In the genomic region with DNA sequence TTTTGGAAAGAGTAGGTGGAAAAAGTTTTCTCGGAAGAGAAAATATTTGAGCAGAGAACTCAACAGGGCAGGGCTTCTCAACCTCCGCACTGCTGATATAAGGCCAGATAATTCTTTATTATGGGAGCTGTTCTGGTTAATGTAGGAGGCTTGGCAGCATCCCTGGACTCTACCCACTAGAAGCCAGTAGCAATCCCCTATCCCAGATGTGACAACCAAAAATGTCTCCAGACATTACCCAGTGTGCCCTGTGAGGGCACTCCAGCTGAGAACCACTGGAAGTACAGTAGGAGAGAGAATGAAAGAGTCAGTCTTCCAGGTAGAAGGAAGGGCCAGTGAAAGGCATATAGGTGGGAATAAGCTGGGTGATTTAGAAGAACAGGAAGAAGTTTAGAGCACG, we compare ENCODE assay signal across 39 cellular contexts.
"Had no signal": no experiment of that assay in that cellular context is flagged by ENCODE, and none has a peak within 500 bp of the region (broad histone marks: within the 10 kb centered on the region; RNA-seq: fewer than 3 reads in every experiment).

No MANE protein-coding gene starts in this region.

- DNase-seq: activated effector memory CD4-positive, alpha-beta T cell treated with anti-CD3 and anti-CD28 coated beads, Interleukin-2, amount 50 U/mL, for 16 hours; activated effector memory CD4-positive, alpha-beta T cell treated with Interleukin-2 at 50 U/mL for 16 hours; activated gamma-delta T cell; activated gamma-delta T cell treated with Interleukin-2 at 50 U/mL for 16 hours; activated naive CD4-positive, alpha-beta T cell; activated naive CD4-positive, alpha-beta T cell treated with anti-CD3 and anti-CD28 coated beads for 36 hours; activated naive CD4-positive, alpha-beta T cell treated with anti-CD3 and anti-CD28 coated beads, Interleukin-2, amount 10 ng/mL, durations not matched to agents 7 days and 5 days; activated naive CD4-positive, alpha-beta T cell treated with anti-CD3 and anti-CD28 coated beads, Interleukin-2, amount 50 U/mL, for 16 hours; activated naive CD4-positive, alpha-beta T cell treated with Interleukin-2 at 50 U/mL for 16 hours; activated naive CD8-positive, alpha-beta T cell treated with anti-CD3 and anti-CD28 coated beads for 36 hours; activated naive CD8-positive, alpha-beta T cell treated with anti-CD3 and anti-CD28 coated beads, Interleukin-2, amount 10 ng/mL, durations not matched to agents 7 days and 5 days; activated naive CD8-positive, alpha-beta T cell treated with anti-CD3 and anti-CD28 coated beads, Interleukin-2, amount 50 U/mL, for 24 hours; activated T-cell treated with anti-CD3 and anti-CD28 coated beads for 4 hours; activated T-cell treated with anti-CD3 and anti-CD28 coated beads, Interleukin-2, amount 50 U/mL, for 1 hour; activated T-cell treated with anti-CD3 and anti-CD28 coated beads, Interleukin-2, amount 50 U/mL, for 24 hours; activated T-cell treated with anti-CD3 and anti-CD28 coated beads, Interleukin-2, amount 50 U/mL, for 4 hours; activated T-cell treated with anti-CD3 and anti-CD28 coated beads, Interleukin-2, amount 50 U/mL, for 48 hours; activated T-cell treated with anti-CD3 and anti-CD28 coated beads, Interleukin-2, amount 50 U/mL, for 72 hours; adrenal gland; amniotic stem cell; amygdala; anterior cingulate cortex; aorta; body of pancreas; brain microvascular endothelial cell; caudate nucleus; central memory CD4-positive, alpha-beta T cell; cerebellar nuclear complex had no signal

- H3K4me3 Mint-ChIP-seq: activated naive CD4-positive, alpha-beta T cell treated with anti-CD3 and anti-CD28 coated beads for 36 hours; activated naive CD4-positive, alpha-beta T cell treated with anti-CD3 and anti-CD28 coated beads, Interleukin-2, amount 10 ng/mL, durations not matched to agents 7 days and 5 days; activated naive CD4-positive, alpha-beta T cell treated with anti-CD3 and anti-CD28 coated beads, Interleukin-2, amount 50 U/mL, for 24 hours; activated naive CD8-positive, alpha-beta T cell; activated naive CD8-positive, alpha-beta T cell treated with anti-CD3 and anti-CD28 coated beads for 36 hours; activated naive CD8-positive, alpha-beta T cell treated with anti-CD3 and anti-CD28 coated beads, Interleukin-2, amount 10 ng/mL, durations not matched to agents 7 days and 5 days; activated naive CD8-positive, alpha-beta T cell treated with anti-CD3 and anti-CD28 coated beads, Interleukin-2, amount 50 U/mL, for 24 hours; activated T-cell treated with anti-CD3 and anti-CD28 coated beads, Interleukin-2, amount 50 U/mL, for 24 hours; activated T-cell treated with anti-CD3 and anti-CD28 coated beads, Interleukin-2, amount 50 U/mL, for 4 hours; activated T-cell treated with anti-CD3 and anti-CD28 coated beads, Interleukin-2, amount 50 U/mL, for 72 hours; activated T-helper 1 cell treated with anti-CD3 and anti-CD28 coated beads, Interleukin-12 subunit alpha, Interleukin-12 subunit beta, Interleukin-2, Interleukin-4 antibody, amounts not matched to agents 30 ng/mL and 10 ng/mL and 1 ng/mL, durations not matched to agents 14 hours and 24 hours and 36 hours; activated T-helper 17 cell treated with anti-CD3 and anti-CD28 coated beads, Interleukin-2, amount 50 U/mL, for 72 hours; central memory CD8-positive, alpha-beta T cell had no signal

- H3K36me3 Mint-ChIP-seq: activated naive CD4-positive, alpha-beta T cell treated with anti-CD3 and anti-CD28 coated beads, Interleukin-2, amount 10 ng/mL, durations not matched to agents 7 days and 5 days; activated naive CD4-positive, alpha-beta T cell treated with anti-CD3 and anti-CD28 coated beads, Interleukin-2, amount 50 U/mL, for 24 hours; activated naive CD8-positive, alpha-beta T cell; activated naive CD8-positive, alpha-beta T cell treated with anti-CD3 and anti-CD28 coated beads for 36 hours; activated naive CD8-positive, alpha-beta T cell treated with anti-CD3 and anti-CD28 coated beads, Interleukin-2, amount 10 ng/mL, durations not matched to agents 7 days and 5 days; brain had no signal

- H3K4me1 ChIP-seq: ascending aorta, breast epithelium had no signal

- H3K36me3 ChIP-seq: adrenal gland, ascending aorta, brain microvascular endothelial cell, breast epithelium, cardiac muscle cell had no signal

- H3K27me3 ChIP-seq: adrenal gland, ascending aorta, body of pancreas, brain microvascular endothelial cell, breast epithelium, cardiac muscle cell had no signal

- H3K4me1 Mint-ChIP-seq: activated naive CD4-positive, alpha-beta T cell treated with anti-CD3 and anti-CD28 coated beads, Interleukin-2, amount 10 ng/mL, durations not matched to agents 7 days and 5 days; activated naive CD4-positive, alpha-beta T cell treated with anti-CD3 and anti-CD28 coated beads, Interleukin-2, amount 50 U/mL, for 24 hours; activated naive CD8-positive, alpha-beta T cell treated with anti-CD3 and anti-CD28 coated beads for 36 hours; activated naive CD8-positive, alpha-beta T cell treated with anti-CD3 and anti-CD28 coated beads, Interleukin-2, amount 10 ng/mL, durations not matched to agents 7 days and 5 days; activated naive CD8-positive, alpha-beta T cell treated with anti-CD3 and anti-CD28 coated beads, Interleukin-2, amount 50 U/mL, for 24 hours; activated T-helper 17 cell treated with anti-CD3 and anti-CD28 coated beads, Interleukin-2, amount 50 U/mL, for 72 hours; central memory CD8-positive, alpha-beta T cell had no signal

- H3K9me3 ChIP-seq: adrenal gland, ascending aorta, body of pancreas, breast epithelium had no signal

- H3K27ac Mint-ChIP-seq: activated naive CD4-positive, alpha-beta T cell treated with anti-CD3 and anti-CD28 coated beads for 36 hours; activated naive CD4-positive, alpha-beta T cell treated with anti-CD3 and anti-CD28 coated beads, Interleukin-2, amount 10 ng/mL, durations not matched to agents 7 days and 5 days; activated naive CD4-positive, alpha-beta T cell treated with anti-CD3 and anti-CD28 coated beads, Interleukin-2, amount 50 U/mL, for 24 hours; activated naive CD4-positive, alpha-beta T cell treated with anti-CD3 and anti-CD28 coated beads, Interleukin-2, amount 50 U/mL, for 72 hours; activated naive CD8-positive, alpha-beta T cell; activated naive CD8-positive, alpha-beta T cell treated with anti-CD3 and anti-CD28 coated beads for 36 hours; activated naive CD8-positive, alpha-beta T cell treated with anti-CD3 and anti-CD28 coated beads, Interleukin-2, amount 10 ng/mL, durations not matched to agents 7 days and 5 days; activated naive CD8-positive, alpha-beta T cell treated with anti-CD3 and anti-CD28 coated beads, Interleukin-2, amount 50 U/mL, for 24 hours; activated T-cell treated with anti-CD3 and anti-CD28 coated beads, Interleukin-2, amount 50 U/mL, for 24 hours; activated T-helper 1 cell treated with anti-CD3 and anti-CD28 coated beads, Interleukin-12 subunit alpha, Interleukin-12 subunit beta, Interleukin-2, Interleukin-4 antibody, amounts not matched to agents 30 ng/mL and 10 ng/mL and 1 ng/mL, durations not matched to agents 14 hours and 24 hours and 36 hours; activated T-helper 17 cell treated with anti-CD3 and anti-CD28 coated beads, Interleukin-2, amount 50 U/mL, for 72 hours; activated T-helper 2 cell treated with anti-CD3 and anti-CD28 coated beads, Interferon-gamma antibody, Interleukin-2, Interleukin-4, amounts not matched to agents 10 μg/mL and 5 μg/mL and 100 μg/mL, durations not matched to agents 14 hours and 24 hours and 36 hours had no signal

- H3K27me3 Mint-ChIP-seq: activated naive CD4-positive, alpha-beta T cell treated with anti-CD3 and anti-CD28 coated beads, Interleukin-2, amount 10 ng/mL, durations not matched to agents 7 days and 5 days; activated naive CD4-positive, alpha-beta T cell treated with anti-CD3 and anti-CD28 coated beads, Interleukin-2, amount 50 U/mL, for 24 hours; activated naive CD8-positive, alpha-beta T cell; activated naive CD8-positive, alpha-beta T cell treated with anti-CD3 and anti-CD28 coated beads for 36 hours; activated naive CD8-positive, alpha-beta T cell treated with anti-CD3 and anti-CD28 coated beads, Interleukin-2, amount 10 ng/mL, durations not matched to agents 7 days and 5 days; activated naive CD8-positive, alpha-beta T cell treated with anti-CD3 and anti-CD28 coated beads, Interleukin-2, amount 50 U/mL, for 24 hours; activated T-cell treated with anti-CD3 and anti-CD28 coated beads, Interleukin-2, amount 50 U/mL, for 24 hours; activated T-helper 17 cell treated with anti-CD3 and anti-CD28 coated beads, Interleukin-2, amount 50 U/mL, for 72 hours; brain; central memory CD8-positive, alpha-beta T cell had no signal

- H3K27ac ChIP-seq: adrenal gland, ascending aorta, body of pancreas, brain microvascular endothelial cell, breast epithelium, cardiac muscle cell had no signal

- H3K4me3 ChIP-seq: adrenal gland, ascending aorta, body of pancreas, breast epithelium, cardiac muscle cell had no signal
